ENCODE assay signal across 1 cellular context in the genomic region with DNA sequence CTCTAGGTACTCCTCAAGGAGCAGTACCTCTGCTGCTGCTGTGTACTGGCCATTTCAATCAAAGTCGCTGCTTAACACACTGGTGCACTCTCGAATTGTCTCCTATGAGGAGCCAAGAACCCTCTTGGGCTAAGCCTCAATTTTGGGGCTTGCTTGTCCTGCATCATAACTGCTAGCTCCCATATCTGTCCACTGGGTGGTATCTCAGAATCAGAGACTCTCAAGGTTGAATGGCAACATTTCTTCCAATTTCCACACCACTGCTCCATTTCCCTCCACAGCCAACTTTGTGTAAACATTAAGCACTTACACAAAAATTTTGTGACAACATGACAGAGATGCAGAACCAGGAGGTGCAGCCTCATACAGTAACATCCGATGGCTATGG.
TF ChIP-seq lines count a peak whose summit lies in the region.

No MANE protein-coding gene starts in this region.

TF ChIP-seq in GM23338, 12 proteins besides CTCF, POLR2A, EP300 and RAD21 (continued from another document):
- TF ChIP-seq, protein P1, sequence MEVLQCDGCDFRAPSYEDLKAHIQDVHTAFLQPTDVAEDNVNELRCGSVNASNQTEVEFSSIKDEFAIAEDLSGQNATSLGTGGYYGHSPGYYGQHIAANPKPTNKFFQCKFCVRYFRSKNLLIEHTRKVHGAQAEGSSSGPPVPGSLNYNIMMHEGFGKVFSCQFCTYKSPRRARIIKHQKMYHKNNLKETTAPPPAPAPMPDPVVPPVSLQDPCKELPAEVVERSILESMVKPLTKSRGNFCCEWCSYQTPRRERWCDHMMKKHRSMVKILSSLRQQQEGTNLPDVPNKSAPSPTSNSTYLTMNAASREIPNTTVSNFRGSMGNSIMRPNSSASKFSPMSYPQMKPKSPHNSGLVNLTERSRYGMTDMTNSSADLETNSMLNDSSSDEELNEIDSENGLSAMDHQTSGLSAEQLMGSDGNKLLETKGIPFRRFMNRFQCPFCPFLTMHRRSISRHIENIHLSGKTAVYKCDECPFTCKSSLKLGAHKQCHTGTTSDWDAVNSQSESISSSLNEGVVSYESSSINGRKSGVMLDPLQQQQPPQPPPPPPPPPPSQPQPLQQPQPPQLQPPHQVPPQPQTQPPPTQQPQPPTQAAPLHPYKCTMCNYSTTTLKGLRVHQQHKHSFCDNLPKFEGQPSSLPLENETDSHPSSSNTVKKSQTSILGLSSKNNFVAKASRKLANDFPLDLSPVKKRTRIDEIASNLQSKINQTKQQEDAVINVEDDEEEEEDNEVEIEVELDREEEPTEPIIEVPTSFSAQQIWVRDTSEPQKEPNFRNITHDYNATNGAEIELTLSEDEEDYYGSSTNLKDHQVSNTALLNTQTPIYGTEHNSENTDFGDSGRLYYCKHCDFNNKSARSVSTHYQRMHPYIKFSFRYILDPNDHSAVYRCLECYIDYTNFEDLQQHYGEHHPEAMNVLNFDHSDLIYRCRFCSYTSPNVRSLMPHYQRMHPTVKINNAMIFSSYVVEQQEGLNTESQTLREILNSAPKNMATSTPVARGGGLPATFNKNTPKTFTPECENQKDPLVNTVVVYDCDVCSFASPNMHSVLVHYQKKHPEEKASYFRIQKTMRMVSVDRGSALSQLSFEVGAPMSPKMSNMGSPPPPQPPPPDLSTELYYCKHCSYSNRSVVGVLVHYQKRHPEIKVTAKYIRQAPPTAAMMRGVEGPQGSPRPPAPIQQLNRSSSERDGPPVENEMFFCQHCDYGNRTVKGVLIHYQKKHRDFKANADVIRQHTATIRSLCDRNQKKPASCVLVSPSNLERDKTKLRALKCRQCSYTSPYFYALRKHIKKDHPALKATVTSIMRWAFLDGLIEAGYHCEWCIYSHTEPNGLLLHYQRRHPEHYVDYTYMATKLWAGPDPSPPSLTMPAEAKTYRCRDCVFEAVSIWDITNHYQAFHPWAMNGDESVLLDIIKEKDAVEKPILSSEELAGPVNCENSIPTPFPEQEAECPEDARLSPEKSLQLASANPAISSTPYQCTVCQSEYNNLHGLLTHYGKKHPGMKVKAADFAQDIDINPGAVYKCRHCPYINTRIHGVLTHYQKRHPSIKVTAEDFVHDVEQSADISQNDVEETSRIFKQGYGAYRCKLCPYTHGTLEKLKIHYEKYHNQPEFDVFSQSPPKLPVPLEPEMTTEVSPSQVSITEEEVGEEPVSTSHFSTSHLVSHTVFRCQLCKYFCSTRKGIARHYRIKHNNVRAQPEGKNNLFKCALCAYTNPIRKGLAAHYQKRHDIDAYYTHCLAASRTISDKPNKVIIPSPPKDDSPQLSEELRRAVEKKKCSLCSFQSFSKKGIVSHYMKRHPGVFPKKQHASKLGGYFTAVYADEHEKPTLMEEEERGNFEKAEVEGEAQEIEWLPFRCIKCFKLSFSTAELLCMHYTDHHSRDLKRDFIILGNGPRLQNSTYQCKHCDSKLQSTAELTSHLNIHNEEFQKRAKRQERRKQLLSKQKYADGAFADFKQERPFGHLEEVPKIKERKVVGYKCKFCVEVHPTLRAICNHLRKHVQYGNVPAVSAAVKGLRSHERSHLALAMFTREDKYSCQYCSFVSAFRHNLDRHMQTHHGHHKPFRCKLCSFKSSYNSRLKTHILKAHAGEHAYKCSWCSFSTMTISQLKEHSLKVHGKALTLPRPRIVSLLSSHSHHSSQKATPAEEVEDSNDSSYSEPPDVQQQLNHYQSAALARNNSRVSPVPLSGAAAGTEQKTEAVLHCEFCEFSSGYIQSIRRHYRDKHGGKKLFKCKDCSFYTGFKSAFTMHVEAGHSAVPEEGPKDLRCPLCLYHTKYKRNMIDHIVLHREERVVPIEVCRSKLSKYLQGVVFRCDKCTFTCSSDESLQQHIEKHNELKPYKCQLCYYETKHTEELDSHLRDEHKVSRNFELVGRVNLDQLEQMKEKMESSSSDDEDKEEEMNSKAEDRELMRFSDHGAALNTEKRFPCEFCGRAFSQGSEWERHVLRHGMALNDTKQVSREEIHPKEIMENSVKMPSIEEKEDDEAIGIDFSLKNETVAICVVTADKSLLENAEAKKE (CRISPR knock-in tag; IDR thresholded peaks at IDR 0.05) = no peak
- TF ChIP-seq JUNB (IDR thresholded peaks at IDR 0.05; ENCODE audit: unreplicated experiment) = no peak
TF ChIP-seq in GM23338: peak in this region for 0.
